Comparison of ENCODE assay signal across 8 cellular contexts in the genomic region with DNA sequence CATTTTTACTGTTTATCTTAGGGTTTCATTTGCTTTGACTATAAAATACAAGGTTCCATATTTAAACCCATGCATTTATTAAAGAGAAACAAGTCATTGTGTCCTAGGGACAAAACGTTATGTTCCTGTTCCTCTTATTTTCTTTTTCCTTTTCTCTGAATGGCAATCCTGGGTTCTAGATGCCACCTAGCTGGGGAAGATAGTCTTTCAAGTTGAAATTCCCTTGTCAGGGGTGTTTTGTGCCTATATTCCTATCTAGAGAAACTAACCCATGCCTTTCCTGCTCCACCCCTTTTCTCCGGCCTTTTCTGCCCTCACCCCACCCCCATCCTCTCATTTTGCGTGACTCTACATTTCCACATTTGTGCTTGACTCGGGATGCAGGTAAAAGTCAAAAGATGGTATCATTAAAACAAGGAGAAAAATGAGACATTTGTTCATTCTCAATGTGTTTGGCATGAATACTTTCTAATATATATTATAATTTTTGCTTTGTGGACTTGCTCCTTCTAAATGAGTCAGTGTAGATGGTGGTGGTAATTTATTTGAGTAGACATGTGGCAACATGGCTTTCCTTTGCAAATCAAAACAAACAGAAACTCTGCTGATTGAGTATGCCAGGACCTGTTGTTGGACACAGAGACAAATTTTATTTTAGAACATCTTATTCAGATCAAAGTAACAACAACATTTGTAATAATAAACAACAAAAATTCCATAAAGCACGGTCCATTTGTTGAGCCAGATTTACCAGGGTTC. TPM values are rescaled to one million over a fixed set of nuclear protein-coding genes. Genes with fewer than 3 reads are reported as not detected.
DNase-seq lines count a peak whose midpoint lies in the region; ATAC-seq, FAIRE-seq and TF ChIP-seq lines count a peak whose summit lies in the region.

No MANE protein-coding gene starts in this region.

- H3K4me1 ChIP-seq in GM23338 (ENCODE audit: insufficient read depth), result no peaks in the 10 kb centered on the region
- H3K4me1 ChIP-seq in heart right ventricle, result peaks cover 0 to 29% (median 9%) of the 10 kb centered on the region in 9 donors
- H3K4me1 ChIP-seq in small intestine (ENCODE audit: control insufficient read depth in 2 of 2, insufficient read depth in 1 of 2, low read depth in 1 of 2, low read length in 1 of 2), result no peaks in the 10 kb centered on the region

- H3K79me2 ChIP-seq in GM23338 (replicated peaks; ENCODE audit: insufficient read depth), result no peaks in the 10 kb centered on the region

- no peaks in the 10 kb centered on the region for H3K27me3 ChIP-seq in GM23338 (ENCODE audit: insufficient read depth)
- no peaks in the 10 kb centered on the region for H3K27me3 ChIP-seq in heart right ventricle
- H3K27me3 ChIP-seq in small intestine (ENCODE audit: control insufficient read depth in 2 of 2, insufficient read depth in 2 of 2, low read length in 2 of 2), result no peaks in the 10 kb centered on the region

- H3K4me1 Mint-ChIP-seq in GM23338, result peaks cover 3% of the 10 kb centered on the region; the same call in 1 of the 3 replicates
- peaks cover 32% of the 10 kb centered on the region for H3K4me1 Mint-ChIP-seq in mesothelial cell of epicardium
- H3K4me1 Mint-ChIP-seq in activated T-helper 2 cell treated with anti-CD3 and anti-CD28 coated beads, Interferon-gamma antibody, Interleukin-2, Interleukin-4, amounts not matched to agents 10 μg/mL and 5 μg/mL and 100 μg/mL, durations not matched to agents 14 hours and 24 hours and 36 hours (ENCODE audit: low read depth), result no peaks in the 10 kb centered on the region

- peaks cover 2% of the 10 kb centered on the region for H3K27me3 Mint-ChIP-seq in GM23338 (ENCODE audit: insufficient read depth, low read depth, poor library complexity)
- no peaks in the 10 kb centered on the region for H3K27me3 Mint-ChIP-seq in mesothelial cell of epicardium (ENCODE audit: low read depth)
- no peaks in the 10 kb centered on the region for H3K27me3 Mint-ChIP-seq in activated T-helper 2 cell treated with anti-CD3 and anti-CD28 coated beads, Interferon-gamma antibody, Interleukin-2, Interleukin-4, amounts not matched to agents 10 μg/mL and 5 μg/mL and 100 μg/mL, durations not matched to agents 14 hours and 24 hours and 36 hours (ENCODE audit: low read depth)

- H3K4me3 Mint-ChIP-seq in GM23338 (no peak overlapping the region), mesothelial cell of epicardium (no peak overlapping the region)
- no peak overlapping the region for H3K4me3 Mint-ChIP-seq in activated T-helper 2 cell treated with anti-CD3 and anti-CD28 coated beads, Interferon-gamma antibody, Interleukin-2, Interleukin-4, amounts not matched to agents 10 μg/mL and 5 μg/mL and 100 μg/mL, durations not matched to agents 14 hours and 24 hours and 36 hours (ENCODE audit: low read depth)

- FAIRE-seq in small intestine (lab: Jason Lieb, UNC), result no peak

- ATAC-seq in GM23338 (no peak), heart right ventricle (peak in 5 of 8 donors; percentile 46 to 75 (median 58))

- H3K27ac ChIP-seq in GM23338 (ENCODE audit: low read depth), result no peak overlapping the region
- H3K27ac ChIP-seq in heart right ventricle, result no peak overlapping the region
- no peak overlapping the region for H3K27ac ChIP-seq in small intestine (ENCODE audit: low read depth in 1 of 2, low read length in 1 of 2)

- H3K9me2 ChIP-seq in GM23338 (ENCODE audit: insufficient read depth), result no peaks in the 10 kb centered on the region

- H3K36me3 ChIP-seq in GM23338 (ENCODE audit: insufficient read depth) (no peaks in the 10 kb centered on the region), heart right ventricle (no peaks in the 10 kb centered on the region), small intestine (ENCODE audit: control insufficient read depth in 2 of 2, insufficient read depth in 2 of 2, low read length in 2 of 2) (peaks cover 0 to 3% of the 10 kb centered on the region in 2 donors)

- H3F3A ChIP-seq in GM23338 (replicated peaks; ENCODE audit: low read depth), result no peaks in the 10 kb centered on the region

- H2AFZ ChIP-seq in GM23338, result no peak overlapping the region

- H3K4me3 ChIP-seq in GM23338, result no peak overlapping the region
- no peak overlapping the region for H3K4me3 ChIP-seq in heart right ventricle
- H3K4me3 ChIP-seq in small intestine (ENCODE audit: low read depth in 1 of 2, low read length in 2 of 2), result no peak overlapping the region

- no peaks in the 10 kb centered on the region for H4K20me1 ChIP-seq in GM23338 (replicated peaks; ENCODE audit: insufficient read depth)

- intact Hi-C loops in heart right ventricle (cut with DNase I), result loop anchor here in 1 of 10 donors (5.0 to 10.0 kb wide), 2 partner anchors 85 to 288 kb away; no protein-coding TSS in a partner anchor
- intact Hi-C loops in activated T-helper 2 cell treated with anti-CD3 and anti-CD28 coated beads, Interferon-gamma antibody, Interleukin-2, Interleukin-4, amounts not matched to agents 10 μg/mL and 5 μg/mL and 100 μg/mL, durations not matched to agents 14 hours and 24 hours and 36 hours (cut with micrococcal nuclease), result no loop called here

- H3K36me3 Mint-ChIP-seq in GM23338 (ENCODE audit: low read depth), result no peaks in the 10 kb centered on the region
- no peaks in the 10 kb centered on the region for H3K36me3 Mint-ChIP-seq in mesothelial cell of epicardium
- no peaks in the 10 kb centered on the region for H3K36me3 Mint-ChIP-seq in activated T-helper 2 cell treated with anti-CD3 and anti-CD28 coated beads, Interferon-gamma antibody, Interleukin-2, Interleukin-4, amounts not matched to agents 10 μg/mL and 5 μg/mL and 100 μg/mL, durations not matched to agents 14 hours and 24 hours and 36 hours (ENCODE audit: low read depth)

- 52 to 56% methylated on average over 5 of the region's 5 CpGs for WGBS in heart right ventricle, 2 donors
- 63 to 65% (median 64%) methylated on average over 5 of the region's 5 CpGs for WGBS in small intestine, 3 donors

- H3K4me2 ChIP-seq in GM23338, result no peak overlapping the region

- DNase-seq in GM23338 (ENCODE audit: low spot score) (peak; percentile 37), amniotic epithelial cell (ENCODE audit: low read depth) (peak; percentile 35), heart right ventricle (no peak), small intestine (peak; percentile 17), NCI-H2171 treated with DMSO at 0.1 percent for 48 hours (lab: John Stamatoyannopoulos, UW) (no peak), mesothelial cell of epicardium (ENCODE audit: low spot score in 2 of 2, unreplicated experiment in 2 of 2) (no peak)
- no peak for DNase-seq in stimulated activated CD4-positive, alpha-beta T cell treated with anti-CD3 and anti-CD28 coated beads, Interleukin-1b, Interleukin-23, amount 100 ng/mL, for 48 hours
- DNase-seq in activated T-helper 2 cell treated with anti-CD3 and anti-CD28 coated beads, Interferon-gamma antibody, Interleukin-2, Interleukin-4, amounts not matched to agents 10 μg/mL and 5 μg/mL and 100 μg/mL, durations not matched to agents 14 hours and 24 hours and 36 hours (ENCODE audit: low spot score), result no peak

- H3K9me3 ChIP-seq in heart right ventricle (no peaks in the 10 kb centered on the region), small intestine (ENCODE audit: control insufficient read depth, low read depth) (no peaks in the 10 kb centered on the region)

- TF ChIP-seq CTCF in GM23338 (conservative IDR thresholded peaks at IDR 0.05; ENCODE audit: low read depth in 2 of 2) (peak; percentile 32 to 42; a peak in 3 of 4 replicates), heart right ventricle (IDR thresholded peaks at IDR 0.05) (peak in 8 of 9 donors; percentile 25 to 62 (median 46)), mesothelial cell of epicardium (IDR thresholded peaks at IDR 0.05; ENCODE audit: unreplicated experiment) (no peak)

- no peaks in the 10 kb centered on the region for H3K9me3 Mint-ChIP-seq in GM23338
- peaks cover 6% of the 10 kb centered on the region for H3K9me3 Mint-ChIP-seq in mesothelial cell of epicardium
- no peaks in the 10 kb centered on the region for H3K9me3 Mint-ChIP-seq in activated T-helper 2 cell treated with anti-CD3 and anti-CD28 coated beads, Interferon-gamma antibody, Interleukin-2, Interleukin-4, amounts not matched to agents 10 μg/mL and 5 μg/mL and 100 μg/mL, durations not matched to agents 14 hours and 24 hours and 36 hours

- H3K27ac Mint-ChIP-seq in GM23338, result no peak overlapping the region; the same call in 1 of the 2 replicates
- no peak overlapping the region for H3K27ac Mint-ChIP-seq in mesothelial cell of epicardium
- H3K27ac Mint-ChIP-seq in activated T-helper 2 cell treated with anti-CD3 and anti-CD28 coated beads, Interferon-gamma antibody, Interleukin-2, Interleukin-4, amounts not matched to agents 10 μg/mL and 5 μg/mL and 100 μg/mL, durations not matched to agents 14 hours and 24 hours and 36 hours, result no peak overlapping the region

TF ChIP-seq in GM23338, 12 proteins besides CTCF, POLR2A, EP300 and RAD21 (continues in another document):
- no peak for TF ChIP-seq POLR2AphosphoS5 (IDR thresholded peaks at IDR 0.05; ENCODE audit: low read depth)
- no peak for TF ChIP-seq CREB1 (CRISPR knock-in tag; IDR thresholded peaks at IDR 0.05; ENCODE audit: low read depth)
- TF ChIP-seq ETS1 (IDR thresholded peaks at IDR 0.05), result no peak
- TF ChIP-seq EZH2 (IDR thresholded peaks at IDR 0.05; ENCODE audit: low read depth, unreplicated experiment), result no peak

RNA-seq across cellular contexts. Expression of gene STARD13, which starts 26.8 kb away (rescaled TPM):
- total RNA-seq in GM23338 (2014; rRNA removed; shearing (Covaris generic)), result 2.9 and 5.2 TPM in 2 replicates
- polyA plus RNA-seq in GM23338 (2016; fragmentation: Nextera tagmentation; extraction: Ambion mirVana) (0.99 and 3.2 TPM in 2 replicates), heart right ventricle (10 to 100 TPM in 1 of 2 donors, 1 to 10 TPM in 1; 7.1 to 15.2 TPM), small intestine (1 to 10 TPM; 2.2 to 7.4 (median 2.7) TPM)
- total RNA-seq in heart right ventricle (10 to 100 TPM; 18.2 to 38.3 (median 28.5) TPM), mesothelial cell of epicardium (21.3 to 24.5 TPM (median 23.0 TPM) in 3 replicates)
- 1.5 and 2.0 TPM in 2 replicates for total RNA-seq in activated T-helper 2 cell treated with anti-CD3 and anti-CD28 coated beads, Interferon-gamma antibody, Interleukin-2, Interleukin-4, amounts not matched to agents 10 μg/mL and 5 μg/mL and 100 μg/mL, durations not matched to agents 14 hours and 24 hours and 36 hours

Comparison
In these comparisons a context has a peak if more than half of its experiments do, and no peak if none do; other contexts are left out.
1. DNase-seq: peak in GM23338 (single experiment), amniotic epithelial cell (single experiment) and small intestine (single experiment); none in heart right ventricle (0 of 2), NCI-H2171 treated with DMSO at 0.1 percent for 48 hours (single experiment), stimulated activated CD4-positive, alpha-beta T cell treated with anti-CD3 and anti-CD28 coated beads, Interleukin-1b, Interleukin-23, amount 100 ng/mL, for 48 hours (single experiment), mesothelial cell of epicardium (0 of 2) and activated T-helper 2 cell treated with anti-CD3 and anti-CD28 coated beads, Interferon-gamma antibody, Interleukin-2, Interleukin-4, amounts not matched to agents 10 μg/mL and 5 μg/mL and 100 μg/mL, durations not matched to agents 14 hours and 24 hours and 36 hours (single experiment).